Comparison of ENCODE assay signal across 8 cellular contexts in the genomic region with DNA sequence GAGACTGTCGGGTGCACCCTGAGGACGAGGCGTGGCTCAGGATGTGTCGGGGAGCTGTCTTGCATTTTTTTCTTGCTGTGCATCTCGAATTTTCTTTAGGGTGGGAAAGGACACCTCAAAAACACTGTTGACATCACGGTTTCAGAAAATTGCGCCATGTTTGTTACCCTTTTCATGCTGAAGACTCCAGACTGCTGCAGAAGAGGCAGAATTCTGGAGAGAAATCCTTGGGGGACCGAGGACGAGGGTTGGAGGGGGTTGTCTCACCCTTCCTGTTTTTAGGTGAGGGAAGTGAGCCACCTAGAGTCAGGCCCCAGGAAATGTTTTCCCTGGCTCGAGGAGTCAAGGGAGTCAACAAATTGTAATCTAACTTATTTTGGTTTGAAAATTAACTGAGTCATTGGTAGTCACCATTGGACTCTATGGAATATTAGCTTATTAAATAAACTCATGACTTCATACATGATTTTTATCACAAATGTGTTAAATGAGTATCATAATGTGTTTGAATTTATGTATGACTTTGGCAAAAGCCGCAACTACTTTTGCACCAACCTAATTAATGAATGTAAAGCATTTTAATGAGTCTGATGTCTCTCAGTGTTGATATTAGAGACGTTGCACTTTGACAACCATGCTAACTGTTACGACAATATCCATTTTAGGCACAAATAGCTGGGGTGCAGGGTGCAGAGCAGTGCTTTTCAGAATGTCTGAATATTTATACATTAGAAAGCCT. TPM values are rescaled to one million over a fixed set of nuclear protein-coding genes. Genes with fewer than 3 reads are reported as not detected.
DNase-seq lines count a peak whose midpoint lies in the region; ATAC-seq, FAIRE-seq and TF ChIP-seq lines count a peak whose summit lies in the region.

No MANE protein-coding gene starts in this region.

- intact Hi-C loops in kidney (cut with DNase I) = no loop called here

- H3K9ac ChIP-seq in kidney (ENCODE audit: low read length in 2 of 2) = peak overlapping the region; percentile 77 to 84

- peak; percentile 71 for TF ChIP-seq CTCF in kidney (IDR thresholded peaks at IDR 0.05; ENCODE audit: borderline replicate concordance, extremely low read depth, insufficient read depth)

- no peaks in the 10 kb centered on the region for H3K36me3 ChIP-seq in kidney (ENCODE audit: control insufficient read depth in 1 of 2, insufficient read depth in 2 of 2, low read length in 2 of 2)

- FAIRE-seq in kidney (lab: Jason Lieb, UNC) = peak; percentile 67

- peak overlapping the region; percentile 91 to 94 for H3K27ac ChIP-seq in kidney (ENCODE audit: low read depth in 2 of 2, low read length in 2 of 2)

- peak overlapping the region; percentile 95 to 99 for H3K4me3 ChIP-seq in kidney (ENCODE audit: low read length in 2 of 2)

- peak; percentile 16 to 25 for DNase-seq in activated CD8-positive, alpha-beta memory T cell treated with anti-CD3 and anti-CD28 coated beads for 1 hour (ENCODE audit: extremely low read depth in 1 of 2, low read depth in 1 of 2)
- DNase-seq in activated CD8-positive, alpha-beta memory T cell treated with anti-CD3 and anti-CD28 coated beads for 24 hours = no peak
- DNase-seq in NCI-H1105 treated with DMSO at 0.1 percent for 48 hours (lab: John Stamatoyannopoulos, UW) = peak; percentile 67
- peak; percentile 33 for DNase-seq in T-helper 22 cell (ENCODE audit: low read depth)
- DNase-seq in cerebellar cortex (ENCODE audit: low spot score) = peak; percentile 92
- DNase-seq in kidney = no peak
- DNase-seq in stimulated activated CD4-positive, alpha-beta T cell treated with anti-CD3 and anti-CD28 coated beads, Interleukin-15, amount 100 ng/mL, for 48 hours (ENCODE audit: low read depth in 2 of 2) = peak; percentile 26 to 45

- H3K4me1 ChIP-seq in kidney (ENCODE audit: control insufficient read depth in 1 of 2, insufficient read depth in 1 of 2, low read depth in 1 of 2, low read length in 2 of 2) = peaks cover 2 to 4% of the 10 kb centered on the region in 2 donors

- H3K9me3 ChIP-seq in kidney (ENCODE audit: control insufficient read depth in 1 of 2, low read length in 2 of 2) = no peaks in the 10 kb centered on the region

- ATAC-seq in HG02759 (IDR thresholded peaks at IDR 0.05; ENCODE audit: unreplicated experiment) = peak; percentile 50

RNA-seq across cellular contexts. Expression of gene LYSMD3, which starts 0.7 kb away (rescaled TPM):
- total RNA-seq in kidney = 18.7 TPM
- 7.3 TPM for polyA plus RNA-seq in kidney (ENCODE audit: insufficient read depth, low read depth, low replicate concordance)

RNA-seq across cellular contexts. Expression of gene ADGRV1, which starts 28.5 kb away (rescaled TPM):
- 7.0 TPM for total RNA-seq in kidney
- 7.3 TPM for polyA plus RNA-seq in kidney (ENCODE audit: insufficient read depth, low read depth, low replicate concordance)

RNA-seq across cellular contexts. Expression of gene POLR3G, which starts 55.4 kb away (rescaled TPM):
- 1.5 TPM for total RNA-seq in kidney
- polyA plus RNA-seq in kidney (ENCODE audit: insufficient read depth, low read depth, low replicate concordance) = 1.0 TPM

RNA-seq across cellular contexts. Expression of gene MBLAC2, which starts 55.5 kb away (rescaled TPM):
- 6.7 TPM for total RNA-seq in kidney
- 2.4 TPM for polyA plus RNA-seq in kidney (ENCODE audit: insufficient read depth, low read depth, low replicate concordance)

Comparison
In these comparisons a context has a peak if more than half of its experiments do, and no peak if none do; other contexts are left out.
1. DNase-seq: peak in activated CD8-positive, alpha-beta memory T cell treated with anti-CD3 and anti-CD28 coated beads for 1 hour (2 of 2), NCI-H1105 treated with DMSO at 0.1 percent for 48 hours (single experiment), T-helper 22 cell (single experiment), cerebellar cortex (single experiment) and stimulated activated CD4-positive, alpha-beta T cell treated with anti-CD3 and anti-CD28 coated beads, Interleukin-15, amount 100 ng/mL, for 48 hours (2 of 2); none in activated CD8-positive, alpha-beta memory T cell treated with anti-CD3 and anti-CD28 coated beads for 24 hours (single experiment) and kidney (single experiment).